1 cellular context compared by ENCODE assay signal in genomic region chr3:186783731-186784515, GRCh38.
A peak's percentile ranks its signal among the peaks of the same experiment; 100 is the strongest.
TF ChIP-seq lines count a peak whose summit lies in the region.

No MANE protein-coding gene starts in this region.

TF ChIP-seq in K562, 482 proteins besides CTCF, POLR2A, EP300 and RAD21 (continued from another document and continues in another):
- TF ChIP-seq, protein P1, sequence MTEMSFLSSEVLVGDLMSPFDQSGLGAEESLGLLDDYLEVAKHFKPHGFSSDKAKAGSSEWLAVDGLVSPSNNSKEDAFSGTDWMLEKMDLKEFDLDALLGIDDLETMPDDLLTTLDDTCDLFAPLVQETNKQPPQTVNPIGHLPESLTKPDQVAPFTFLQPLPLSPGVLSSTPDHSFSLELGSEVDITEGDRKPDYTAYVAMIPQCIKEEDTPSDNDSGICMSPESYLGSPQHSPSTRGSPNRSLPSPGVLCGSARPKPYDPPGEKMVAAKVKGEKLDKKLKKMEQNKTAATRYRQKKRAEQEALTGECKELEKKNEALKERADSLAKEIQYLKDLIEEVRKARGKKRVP (CRISPR knock-in tag; IDR thresholded peaks at IDR 0.05) = peak; percentile 66; the same call in 1 of the 2 replicates
- peak; percentile 12; the same call in 1 of the 2 replicates for TF ChIP-seq PML (IDR thresholded peaks at IDR 0.05; ENCODE audit: low read length)
- peak; percentile 86 for TF ChIP-seq ZZZ3 (IDR thresholded peaks at IDR 0.05)
- no peak for TF ChIP-seq MYNN (IDR thresholded peaks at IDR 0.05)
- TF ChIP-seq MYNN (CRISPR knock-in tag; IDR thresholded peaks at IDR 0.05) = no peak
- no peak for TF ChIP-seq ZNF740 (CRISPR knock-in tag; IDR thresholded peaks at IDR 0.05)
- TF ChIP-seq ZNF740 (tag; IDR thresholded peaks at IDR 0.05) = 0 out of 4 replicates have a peak, but pooled peaks of 1 of the 2 experiments have one; percentile 25
- no peak for TF ChIP-seq NCOA4 (IDR thresholded peaks at IDR 0.05; ENCODE audit: partially characterized antibody)
- TF ChIP-seq NRF1 (conservative IDR thresholded peaks at IDR 0.05 in 1 of 2, IDR thresholded peaks at IDR 0.05 in 1 of 2) = peak; percentile 84 to 87
- 0 out of 2 replicates have a peak, but pooled peaks have one; percentile 3 for TF ChIP-seq THRAP3 (IDR thresholded peaks at IDR 0.05; ENCODE audit: borderline replicate concordance)
- TF ChIP-seq OTX1 (CRISPR knock-in tag; IDR thresholded peaks at IDR 0.05) = 0 out of 2 replicates have a peak, but pooled peaks have one; percentile 2
- TF ChIP-seq POLR2AphosphoS2 (IDR thresholded peaks at IDR 0.05; ENCODE audit: low read length) = peak; percentile 60; the same call in 1 of the 2 replicates
- peak in 1 of 2 experiments; percentile 55; a peak in 2 of 4 replicates for TF ChIP-seq SIN3A (IDR thresholded peaks at IDR 0.05; ENCODE audit: borderline replicate concordance in 2 of 2, control insufficient read depth in 1 of 2, low read depth in 2 of 2, low read length in 2 of 2)
- TF ChIP-seq GTF2B (IDR thresholded peaks at IDR 0.05; ENCODE audit: extremely low read depth, insufficient read length) = no peak
- no peak for TF ChIP-seq ZBTB5 (IDR thresholded peaks at IDR 0.05)
- TF ChIP-seq ARHGAP35 (IDR thresholded peaks at IDR 0.05; ENCODE audit: partially characterized antibody) = peak; percentile 85
- TF ChIP-seq HDGF (IDR thresholded peaks at IDR 0.05) = 0 out of 2 replicates have a peak, but pooled peaks have one; percentile 26
- TF ChIP-seq ZFX (CRISPR knock-in tag; IDR thresholded peaks at IDR 0.05) = peak; percentile 83
- TF ChIP-seq ZNF134 (CRISPR knock-in tag; conservative IDR thresholded peaks at IDR 0.05) = 0 out of 2 replicates have a peak, but pooled peaks have one; percentile 6
- no peak for TF ChIP-seq BRCA1 (IDR thresholded peaks at IDR 0.05)
- TF ChIP-seq BRCA1 (CRISPR knock-in tag; IDR thresholded peaks at IDR 0.05) = peak; percentile 92; the same call in 1 of the 2 replicates
- TF ChIP-seq, protein P2, sequence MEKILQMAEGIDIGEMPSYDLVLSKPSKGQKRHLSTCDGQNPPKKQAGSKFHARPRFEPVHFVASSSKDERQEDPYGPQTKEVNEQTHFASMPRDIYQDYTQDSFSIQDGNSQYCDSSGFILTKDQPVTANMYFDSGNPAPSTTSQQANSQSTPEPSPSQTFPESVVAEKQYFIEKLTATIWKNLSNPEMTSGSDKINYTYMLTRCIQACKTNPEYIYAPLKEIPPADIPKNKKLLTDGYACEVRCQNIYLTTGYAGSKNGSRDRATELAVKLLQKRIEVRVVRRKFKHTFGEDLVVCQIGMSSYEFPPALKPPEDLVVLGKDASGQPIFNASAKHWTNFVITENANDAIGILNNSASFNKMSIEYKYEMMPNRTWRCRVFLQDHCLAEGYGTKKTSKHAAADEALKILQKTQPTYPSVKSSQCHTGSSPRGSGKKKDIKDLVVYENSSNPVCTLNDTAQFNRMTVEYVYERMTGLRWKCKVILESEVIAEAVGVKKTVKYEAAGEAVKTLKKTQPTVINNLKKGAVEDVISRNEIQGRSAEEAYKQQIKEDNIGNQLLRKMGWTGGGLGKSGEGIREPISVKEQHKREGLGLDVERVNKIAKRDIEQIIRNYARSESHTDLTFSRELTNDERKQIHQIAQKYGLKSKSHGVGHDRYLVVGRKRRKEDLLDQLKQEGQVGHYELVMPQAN (IDR thresholded peaks at IDR 0.05; ENCODE audit: borderline replicate concordance) = peak; percentile 62; the same call in 1 of the 2 replicates
- TF ChIP-seq, protein P3, sequence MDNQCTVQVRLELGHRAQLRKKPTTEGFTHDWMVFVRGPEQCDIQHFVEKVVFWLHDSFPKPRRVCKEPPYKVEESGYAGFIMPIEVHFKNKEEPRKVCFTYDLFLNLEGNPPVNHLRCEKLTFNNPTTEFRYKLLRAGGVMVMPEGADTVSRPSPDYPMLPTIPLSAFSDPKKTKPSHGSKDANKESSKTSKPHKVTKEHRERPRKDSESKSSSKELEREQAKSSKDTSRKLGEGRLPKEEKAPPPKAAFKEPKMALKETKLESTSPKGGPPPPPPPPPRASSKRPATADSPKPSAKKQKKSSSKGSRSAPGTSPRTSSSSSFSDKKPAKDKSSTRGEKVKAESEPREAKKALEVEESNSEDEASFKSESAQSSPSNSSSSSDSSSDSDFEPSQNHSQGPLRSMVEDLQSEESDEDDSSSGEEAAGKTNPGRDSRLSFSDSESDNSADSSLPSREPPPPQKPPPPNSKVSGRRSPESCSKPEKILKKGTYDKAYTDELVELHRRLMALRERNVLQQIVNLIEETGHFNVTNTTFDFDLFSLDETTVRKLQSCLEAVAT (IDR thresholded peaks at IDR 0.05) = peak in 1 of 2 experiments; percentile 58; a peak in 3 of 4 replicates
- 0 out of 2 replicates have a peak, but pooled peaks have one; percentile 7 for TF ChIP-seq THAP12 (CRISPR knock-in tag; IDR thresholded peaks at IDR 0.05)
- peak; percentile 64 for TF ChIP-seq RBBP5 (IDR thresholded peaks at IDR 0.05; ENCODE audit: borderline replicate concordance, insufficient read depth, low read length, poor library complexity, severe bottlenecking)
- peak; percentile 43; the same call in 1 of the 2 replicates for TF ChIP-seq CREB1 (IDR thresholded peaks at IDR 0.05)
- peak; percentile 35; the same call in 1 of the 2 replicates for TF ChIP-seq CREB1 (CRISPR knock-in tag; IDR thresholded peaks at IDR 0.05)
- TF ChIP-seq, protein P4, sequence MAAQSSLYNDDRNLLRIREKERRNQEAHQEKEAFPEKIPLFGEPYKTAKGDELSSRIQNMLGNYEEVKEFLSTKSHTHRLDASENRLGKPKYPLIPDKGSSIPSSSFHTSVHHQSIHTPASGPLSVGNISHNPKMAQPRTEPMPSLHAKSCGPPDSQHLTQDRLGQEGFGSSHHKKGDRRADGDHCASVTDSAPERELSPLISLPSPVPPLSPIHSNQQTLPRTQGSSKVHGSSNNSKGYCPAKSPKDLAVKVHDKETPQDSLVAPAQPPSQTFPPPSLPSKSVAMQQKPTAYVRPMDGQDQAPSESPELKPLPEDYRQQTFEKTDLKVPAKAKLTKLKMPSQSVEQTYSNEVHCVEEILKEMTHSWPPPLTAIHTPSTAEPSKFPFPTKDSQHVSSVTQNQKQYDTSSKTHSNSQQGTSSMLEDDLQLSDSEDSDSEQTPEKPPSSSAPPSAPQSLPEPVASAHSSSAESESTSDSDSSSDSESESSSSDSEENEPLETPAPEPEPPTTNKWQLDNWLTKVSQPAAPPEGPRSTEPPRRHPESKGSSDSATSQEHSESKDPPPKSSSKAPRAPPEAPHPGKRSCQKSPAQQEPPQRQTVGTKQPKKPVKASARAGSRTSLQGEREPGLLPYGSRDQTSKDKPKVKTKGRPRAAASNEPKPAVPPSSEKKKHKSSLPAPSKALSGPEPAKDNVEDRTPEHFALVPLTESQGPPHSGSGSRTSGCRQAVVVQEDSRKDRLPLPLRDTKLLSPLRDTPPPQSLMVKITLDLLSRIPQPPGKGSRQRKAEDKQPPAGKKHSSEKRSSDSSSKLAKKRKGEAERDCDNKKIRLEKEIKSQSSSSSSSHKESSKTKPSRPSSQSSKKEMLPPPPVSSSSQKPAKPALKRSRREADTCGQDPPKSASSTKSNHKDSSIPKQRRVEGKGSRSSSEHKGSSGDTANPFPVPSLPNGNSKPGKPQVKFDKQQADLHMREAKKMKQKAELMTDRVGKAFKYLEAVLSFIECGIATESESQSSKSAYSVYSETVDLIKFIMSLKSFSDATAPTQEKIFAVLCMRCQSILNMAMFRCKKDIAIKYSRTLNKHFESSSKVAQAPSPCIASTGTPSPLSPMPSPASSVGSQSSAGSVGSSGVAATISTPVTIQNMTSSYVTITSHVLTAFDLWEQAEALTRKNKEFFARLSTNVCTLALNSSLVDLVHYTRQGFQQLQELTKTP (IDR thresholded peaks at IDR 0.05; ENCODE audit: low read depth in 1 of 2, partially characterized antibody in 2 of 2) = no peak
- 0 out of 2 replicates have a peak, but pooled peaks have one; percentile 60 for TF ChIP-seq FOXP1 (CRISPR knock-in tag; IDR thresholded peaks at IDR 0.05)
- peak; percentile 51; the same call in 1 of the 2 replicates for TF ChIP-seq PHB (CRISPR knock-in tag; IDR thresholded peaks at IDR 0.05)
- 0 out of 2 replicates have a peak, but pooled peaks have one; percentile 10 for TF ChIP-seq ZNF717 (CRISPR knock-in tag; IDR thresholded peaks at IDR 0.05)
- peak; percentile 60; the same call in 1 of the 2 replicates for TF ChIP-seq REST (CRISPR knock-in tag; IDR thresholded peaks at IDR 0.05; ENCODE audit: low read depth)
- TF ChIP-seq ILF3 (IDR thresholded peaks at IDR 0.05; ENCODE audit: borderline replicate concordance) = peak; percentile 53; the same call in 1 of the 2 replicates
- 0 out of 2 replicates have a peak, but pooled peaks have one; percentile 12 for TF ChIP-seq ZNF655 (CRISPR knock-in tag; IDR thresholded peaks at IDR 0.05)
- no peak for TF ChIP-seq MECOM (CRISPR knock-in tag; IDR thresholded peaks at IDR 0.05)
- no peak for TF ChIP-seq SLC30A9 (CRISPR knock-in tag; IDR thresholded peaks at IDR 0.05)
- TF ChIP-seq SUPT5H (IDR thresholded peaks at IDR 0.05) = peak; percentile 50
